ENCODE assay signal across 8 cellular contexts in genomic region chr16:81314603-81315270, GRCh38. TPM values are rescaled to one million over a fixed set of nuclear protein-coding genes. Genes with fewer than 3 reads are reported as not detected.
DNase-seq lines count a peak whose midpoint lies in the region; ATAC-seq, FAIRE-seq and TF ChIP-seq lines count a peak whose summit lies in the region.

A gene with protein sequence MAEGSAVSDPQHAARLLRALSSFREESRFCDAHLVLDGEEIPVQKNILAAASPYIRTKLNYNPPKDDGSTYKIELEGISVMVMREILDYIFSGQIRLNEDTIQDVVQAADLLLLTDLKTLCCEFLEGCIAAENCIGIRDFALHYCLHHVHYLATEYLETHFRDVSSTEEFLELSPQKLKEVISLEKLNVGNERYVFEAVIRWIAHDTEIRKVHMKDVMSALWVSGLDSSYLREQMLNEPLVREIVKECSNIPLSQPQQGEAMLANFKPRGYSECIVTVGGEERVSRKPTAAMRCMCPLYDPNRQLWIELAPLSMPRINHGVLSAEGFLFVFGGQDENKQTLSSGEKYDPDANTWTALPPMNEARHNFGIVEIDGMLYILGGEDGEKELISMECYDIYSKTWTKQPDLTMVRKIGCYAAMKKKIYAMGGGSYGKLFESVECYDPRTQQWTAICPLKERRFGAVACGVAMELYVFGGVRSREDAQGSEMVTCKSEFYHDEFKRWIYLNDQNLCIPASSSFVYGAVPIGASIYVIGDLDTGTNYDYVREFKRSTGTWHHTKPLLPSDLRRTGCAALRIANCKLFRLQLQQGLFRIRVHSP (plus strand): TSS chr16:81314962. CDS start chr16:81315114, 152 bp downstream.

- H3K36me3 ChIP-seq in cardiac muscle cell, result no peaks in the 10 kb centered on the region
- no peaks in the 10 kb centered on the region for H3K36me3 ChIP-seq in parathyroid adenoma (ENCODE audit: control insufficient read depth, insufficient read depth, low read length)
- H3K36me3 ChIP-seq in tibial nerve, result no peaks in the 10 kb centered on the region

- H3K4me1 ChIP-seq in cardiac muscle cell (ENCODE audit: low read depth) (peaks cover 11% of the 10 kb centered on the region), parathyroid adenoma (peaks cover 4% of the 10 kb centered on the region), tibial nerve (peaks cover 0 to 54% (median 15%) of the 10 kb centered on the region in 4 donors)

- TF ChIP-seq CTCF in cardiac muscle cell (IDR thresholded peaks at IDR 0.05; ENCODE audit: low read depth, low read length), result no peak
- TF ChIP-seq CTCF in parathyroid adenoma (IDR thresholded peaks at IDR 0.05), result no peak
- TF ChIP-seq CTCF in tibial nerve (IDR thresholded peaks at IDR 0.05), result peak in 1 of 5 experiments; percentile 42

- H2AFZ ChIP-seq in parathyroid adenoma, result peak within 1 kb of the TSS; percentile 98

- H3K4me3 ChIP-seq in cardiac muscle cell, result peak within 1 kb of the TSS; percentile 97
- H3K4me3 ChIP-seq in parathyroid adenoma (ENCODE audit: low read depth, low read length), result peak within 1 kb of the TSS; percentile 90
- peak within 1 kb of the TSS; percentile 84 to 98 (median 90) for H3K4me3 ChIP-seq in tibial nerve

- peak; percentile 86 to 96 for TF ChIP-seq EP300 in tibial nerve (IDR thresholded peaks at IDR 0.05)

- 0% methylated on average over 70 to 75 of the region's 75 CpGs for WGBS in adipose tissue, 3 donors
- WGBS in tibial nerve, 2 donors, result 0% methylated on average over 24 to 74 of the region's 75 CpGs

- H3K4me2 ChIP-seq in parathyroid adenoma (ENCODE audit: low read length), result peak within 1 kb of the TSS; percentile 94

- FAIRE-seq in GM12892 (lab: Jason Lieb, UNC), result peak; percentile 93

- ATAC-seq in HG02840 (IDR thresholded peaks at IDR 0.05; ENCODE audit: low FRiP score, unreplicated experiment), result peak; percentile 94

- DNase-seq in GM12892 (ENCODE audit: insufficient read length), result peak; percentile 79
- DNase-seq in NCI-H1436 (lab: John Stamatoyannopoulos, UW), result peak; percentile 94
- DNase-seq in SW480 (ENCODE audit: low spot score), result peak; percentile 95
- peak; percentile 97 for DNase-seq in cardiac muscle cell (ENCODE audit: low read depth in 1 of 2, low spot score in 1 of 2)
- DNase-seq in tibial nerve (ENCODE audit: low spot score in 2 of 2), result peak; percentile 88 to 90

- no peaks in the 10 kb centered on the region for H3K27me3 ChIP-seq in cardiac muscle cell
- H3K27me3 ChIP-seq in parathyroid adenoma (ENCODE audit: control insufficient read depth, insufficient read depth, low read length), result no peaks in the 10 kb centered on the region
- no peaks in the 10 kb centered on the region for H3K27me3 ChIP-seq in tibial nerve

- peak within 1 kb of the TSS; percentile 51 for H3K27ac ChIP-seq in adipose tissue (ENCODE audit: low read depth, low read length)
- H3K27ac ChIP-seq in cardiac muscle cell, result peak within 1 kb of the TSS; percentile 89
- peak within 1 kb of the TSS; percentile 73 for H3K27ac ChIP-seq in parathyroid adenoma
- H3K27ac ChIP-seq in tibial nerve, result peak within 1 kb of the TSS; percentile 66 to 96 (median 92)

- TF ChIP-seq POLR2A in GM12892 (IDR thresholded peaks at IDR 0.05; ENCODE audit: low read depth, low read length) (peak; percentile 88), tibial nerve (IDR thresholded peaks at IDR 0.05) (peak; percentile 67 to 91)

- peaks cover 33% of the 10 kb centered on the region for H3K79me2 ChIP-seq in parathyroid adenoma

- H3K9me3 ChIP-seq in cardiac muscle cell (ENCODE audit: low read depth) (no peaks in the 10 kb centered on the region), parathyroid adenoma (ENCODE audit: control insufficient read depth, low read length) (no peaks in the 10 kb centered on the region), tibial nerve (no peaks in the 10 kb centered on the region)

- peak within 1 kb of the TSS; percentile 43 for H3K9ac ChIP-seq in parathyroid adenoma

RNA-seq across cellular contexts. Expression of the gene that starts here (rescaled TPM):
- 2.6 TPM for polyA plus RNA-seq in GM12892 (2012; ENCODE audit: missing spikeins)
- polyA plus RNA-seq in adipose tissue (1 to 10 TPM in 1 of 3 donors, under 1 TPM in 2; 0.56 to 1.0 (median 0.79) TPM), cardiac muscle cell (2.7 and 5.5 TPM in 2 replicates)
- total RNA-seq in cardiac muscle cell (20.8 and 30.8 TPM in 2 replicates), tibial nerve (1 to 10 TPM; 9.0 to 9.3 (median 9.1) TPM)

Comparison
In these comparisons a context has a peak if more than half of its experiments do, and no peak if none do; other contexts are left out.
1. Peak in every context shown above with its lines: DNase-seq, ATAC-seq, H3K4me3 ChIP-seq and H3K27ac ChIP-seq.